Comparison of ENCODE assay signal across 24 cellular contexts in genomic region chr4:4890574-4891260, GRCh38.
"Had no signal": no experiment of that assay in that cellular context is flagged by ENCODE, and none has a peak within 500 bp of the region (broad histone marks: within the 10 kb centered on the region; RNA-seq: fewer than 3 reads in every experiment).

No MANE protein-coding gene starts in this region.

- H3K27me3 ChIP-seq: body of pancreas, foreskin keratinocyte had no signal

- H3K4me1 ChIP-seq: adrenal gland, body of pancreas, foreskin keratinocyte, gastrocnemius medialis had no signal

- ATAC-seq: activated CD4-positive, alpha-beta T cell treated with anti-CD3 and anti-CD28 coated beads for 36 hours; activated CD8-positive, alpha-beta memory T cell treated with anti-CD3 and anti-CD28 coated beads, Interleukin-2, amount 10 ng/mL, durations not matched to agents 7 days and 5 days; activated CD8-positive, alpha-beta T cell treated with anti-CD3 and anti-CD28 coated beads, Interleukin-2, amount 10 ng/mL, durations not matched to agents 7 days and 5 days; activated naive CD8-positive, alpha-beta T cell treated with anti-CD3 and anti-CD28 coated beads, Interleukin-2, amount 50 U/mL, for 24 hours; body of pancreas; esophagus mucosa; foreskin keratinocyte; gastrocnemius medialis had no signal

- H3K36me3 ChIP-seq: adrenal gland, gastrocnemius medialis had no signal

- H3K27ac ChIP-seq: adrenal gland, body of pancreas, dorsolateral prefrontal cortex, foreskin keratinocyte, gastrocnemius medialis had no signal

- DNase-seq: activated CD4-positive, alpha-beta memory T cell treated with anti-CD3 and anti-CD28 coated beads for 36 hours; activated CD4-positive, alpha-beta T cell treated with anti-CD3 and anti-CD28 coated beads for 36 hours; activated CD4-positive, alpha-beta T cell treated with anti-CD3 and anti-CD28 coated beads, Interleukin-2, amount 10 ng/mL, durations not matched to agents 24 days and 14 days; activated CD4-positive, CD25-positive, alpha-beta regulatory T cell; activated CD4-positive, CD25-positive, alpha-beta regulatory T cell treated with anti-CD3 and anti-CD28 coated beads, Interleukin-2, amount 50 U/mL, for 72 hours; activated CD8-positive, alpha-beta memory T cell treated with anti-CD3 and anti-CD28 coated beads, Interleukin-2, amount 10 ng/mL, durations not matched to agents 7 days and 5 days; activated CD8-positive, alpha-beta memory T cell treated with anti-CD3 and anti-CD28 coated beads, Interleukin-2, amount 50 U/mL, for 4 hours; activated CD8-positive, alpha-beta T cell treated with anti-CD3 and anti-CD28 coated beads, Interleukin-2, amount 10 ng/mL, durations not matched to agents 7 days and 5 days; activated effector memory CD4-positive, alpha-beta T cell treated with anti-CD3 and anti-CD28 coated beads, Interleukin-2, amount 50 U/mL, for 16 hours; activated naive CD4-positive, alpha-beta T cell treated with anti-CD3 and anti-CD28 coated beads for 36 hours; activated naive CD8-positive, alpha-beta T cell treated with anti-CD3 and anti-CD28 coated beads for 36 hours; activated naive CD8-positive, alpha-beta T cell treated with anti-CD3 and anti-CD28 coated beads, Interleukin-2, amount 50 U/mL, for 24 hours; activated T-cell treated with anti-CD3 and anti-CD28 coated beads, Interleukin-2, amount 50 U/mL, for 1 hour; activated T-cell treated with anti-CD3 and anti-CD28 coated beads, Interleukin-2, amount 50 U/mL, for 48 hours; aorta; body of pancreas; dorsolateral prefrontal cortex; effector memory CD4-positive, alpha-beta T cell; endodermal cell; foreskin keratinocyte; gastrocnemius medialis; T-helper 2 cell had no signal

- H3K9me3 ChIP-seq: adrenal gland, body of pancreas, gastrocnemius medialis had no signal

- H3K4me3 ChIP-seq: adrenal gland, body of pancreas, dorsolateral prefrontal cortex, gastrocnemius medialis had no signal
